8 cellular contexts compared by ENCODE assay signal in the genomic region with DNA sequence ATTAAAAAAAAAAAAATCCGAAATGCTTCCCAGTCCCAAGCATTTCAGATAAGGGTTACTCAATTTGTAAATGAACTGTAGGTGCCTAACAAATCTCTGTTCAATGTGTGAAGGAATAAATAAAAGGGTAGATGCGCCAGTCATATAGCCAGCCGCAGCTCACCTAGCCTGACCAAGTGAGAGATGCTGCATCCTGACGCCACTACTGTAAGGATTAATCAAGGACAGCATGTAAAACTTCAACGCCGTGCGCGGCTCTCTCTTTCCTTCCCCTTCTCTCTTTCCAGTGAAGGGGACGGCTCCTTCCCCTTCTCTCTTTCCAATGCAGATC. TPM values are rescaled to one million over a fixed set of nuclear protein-coding genes. Genes with fewer than 3 reads are reported as not detected.
DNase-seq lines count a peak whose midpoint lies in the region; ATAC-seq and TF ChIP-seq lines count a peak whose summit lies in the region.

No MANE protein-coding gene starts in this region.

- H3K27me3 ChIP-seq in SJSA1 (replicated peaks) = no peaks in the 10 kb centered on the region

- H3K27me3 Mint-ChIP-seq in progenitor cell of endocrine pancreas = peaks cover 20% of the 10 kb centered on the region

- no peaks in the 10 kb centered on the region for H3K9me3 ChIP-seq in SJSA1 (replicated peaks)

- POLR2A ChIA-PET in AG04449 (lab: Yijun Ruan, JAX) = interaction anchor here (0.7 kb wide), 1 partner anchor 38 kb away, joined by 4 read pairs; no protein-coding TSS in a partner anchor

- H3K4me3 Mint-ChIP-seq in progenitor cell of endocrine pancreas (ENCODE audit: low read depth) = peak overlapping the region; percentile 88

- H3K4me3 ChIP-seq in AG04449 (ENCODE audit: low read depth, low read length) (peak overlapping the region; percentile 77), SJSA1 (peak overlapping the region; percentile 55), fibroblast of the aortic adventitia (ENCODE audit: low read depth, low read length) (peak overlapping the region; percentile 91)

- CTCF ChIA-PET in AG04449 (lab: Yijun Ruan, JAX) = interaction anchor here (0.9 to 2.7 kb wide), 6 partner anchors 12 to 242 kb away, joined by 3 to 7 read pairs (median 3); no protein-coding TSS in a partner anchor

- peaks cover 6% of the 10 kb centered on the region for H3K4me1 Mint-ChIP-seq in progenitor cell of endocrine pancreas (ENCODE audit: low read depth)

- H3K36me3 Mint-ChIP-seq in progenitor cell of endocrine pancreas (ENCODE audit: insufficient read depth) = peaks cover 5% of the 10 kb centered on the region

- no peak overlapping the region for H3K27ac ChIP-seq in SJSA1

- H3K27ac Mint-ChIP-seq in progenitor cell of endocrine pancreas = peak overlapping the region; percentile 90

- TF ChIP-seq CTCF in AG04449 (IDR thresholded peaks at IDR 0.05; ENCODE audit: insufficient read depth, low read length, missing control alignments) (no peak), fibroblast of the aortic adventitia (IDR thresholded peaks at IDR 0.05; ENCODE audit: insufficient read depth, low read length) (no peak), progenitor cell of endocrine pancreas (IDR thresholded peaks at IDR 0.05; ENCODE audit: unreplicated experiment) (no peak)

- H3K9me3 Mint-ChIP-seq in progenitor cell of endocrine pancreas (ENCODE audit: low read depth) = no peaks in the 10 kb centered on the region

- ATAC-seq in GM21717 (IDR thresholded peaks at IDR 0.05; ENCODE audit: unreplicated experiment) (peak; percentile 17), HG02840 (IDR thresholded peaks at IDR 0.05; ENCODE audit: low FRiP score, unreplicated experiment) (no peak)

- H3K36me3 ChIP-seq in SJSA1 = peaks cover 4% of the 10 kb centered on the region; the same call in 1 of the 2 replicates

- DNase-seq in AG04449 (ENCODE audit: low read depth, low spot score) (no peak), SJSA1 (ENCODE audit: low read depth in 1 of 2, low spot score in 2 of 2) (no peak), fibroblast of the aortic adventitia (ENCODE audit: low read depth) (no peak), progenitor cell of endocrine pancreas (ENCODE audit: low spot score, unreplicated experiment) (no peak), CD1c-positive myeloid dendritic cell (ENCODE audit: extremely low spot score) (no peak), H4 (ENCODE audit: low spot score) (no peak)

- peaks cover 16% of the 10 kb centered on the region for H3K4me1 ChIP-seq in SJSA1 (replicated peaks)

RNA-seq across cellular contexts. Expression of a gene that starts 0.4 kb away (rescaled TPM):
- total RNA-seq in SJSA1 (2014; rRNA removed; shearing (Covaris generic)) = 85.2 and 109 TPM in 2 replicates
- total RNA-seq in fibroblast of the aortic adventitia (ENCODE audit: low replicate concordance) (23.5 and 44.2 TPM in 2 replicates), progenitor cell of endocrine pancreas (64.6 and 67.3 TPM in 2 replicates)
- 146 and 157 TPM in 2 replicates for total RNA-seq in H4 (2014; rRNA removed; shearing (Covaris generic))

RNA-seq across cellular contexts. Expression of a gene that starts 56.1 kb away (rescaled TPM):
- 331 and 642 TPM in 2 replicates for total RNA-seq in SJSA1 (2014; rRNA removed; shearing (Covaris generic))
- total RNA-seq in fibroblast of the aortic adventitia (ENCODE audit: low replicate concordance) (68.1 and 376 TPM in 2 replicates), progenitor cell of endocrine pancreas (154 and 179 TPM in 2 replicates)
- 315 and 362 TPM in 2 replicates for total RNA-seq in H4 (2014; rRNA removed; shearing (Covaris generic))
